ENCODE assay signal across 10 cellular contexts in the genomic region with DNA sequence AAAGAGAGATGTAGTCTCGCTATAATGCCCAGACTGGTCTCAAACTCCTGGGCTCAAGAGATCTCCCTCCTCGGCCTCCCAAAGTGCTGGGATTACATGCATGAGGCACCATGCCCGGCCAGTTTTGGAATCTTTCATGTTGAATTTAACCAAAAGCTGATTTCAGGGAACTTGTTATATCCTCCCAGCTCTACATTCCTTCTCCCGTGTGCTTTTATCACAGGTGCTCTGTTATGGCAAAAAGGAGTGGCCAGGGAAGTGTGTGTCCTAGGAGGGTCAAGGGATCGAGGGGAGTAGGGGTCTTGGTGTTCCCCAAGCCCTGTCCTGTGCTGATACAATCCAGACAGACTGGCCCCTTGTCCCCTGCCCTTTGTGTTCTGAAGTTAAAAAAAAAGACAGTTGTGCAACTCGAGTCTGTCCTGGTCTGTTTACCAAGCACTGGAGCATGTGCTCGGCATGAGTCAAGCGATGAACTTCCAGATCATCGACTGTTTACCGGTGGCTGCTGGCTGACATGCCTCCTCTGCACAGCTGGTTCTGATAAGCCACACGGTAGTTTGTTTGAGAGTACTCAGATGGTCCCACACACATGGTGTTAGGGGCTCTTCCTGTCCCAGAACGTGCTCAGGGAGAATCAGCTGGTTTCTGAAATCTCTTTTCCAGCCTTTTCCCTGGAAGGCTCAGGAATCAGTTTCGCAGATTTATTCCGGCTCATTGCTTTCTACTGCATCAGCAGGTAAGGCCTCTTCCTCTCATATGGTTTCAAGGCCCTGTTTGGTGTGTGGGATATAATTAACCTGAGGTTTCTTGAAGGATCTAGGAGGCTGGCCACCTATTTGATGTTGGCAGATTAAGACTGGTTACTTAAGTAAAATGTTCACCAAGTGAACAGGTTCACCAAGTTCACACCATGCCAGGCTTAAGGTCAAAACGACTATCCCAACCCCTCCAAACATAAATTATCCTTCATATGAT. TPM values are rescaled to one million over a fixed set of nuclear protein-coding genes. Genes with fewer than 3 reads are reported as not detected.
A peak's percentile ranks its signal among the peaks of the same experiment; 100 is the strongest.
DNase-seq lines count a peak whose midpoint lies in the region; ATAC-seq and TF ChIP-seq lines count a peak whose summit lies in the region.
"Had no signal": no experiment of that assay in that cellular context is flagged by ENCODE, and none has a peak within 500 bp of the region (broad histone marks: within the 10 kb centered on the region; RNA-seq: fewer than 3 reads in every experiment).

No MANE protein-coding gene starts in this region.

- no peak overlapping the region for H3K4me3 ChIP-seq in ACC112 (ENCODE audit: low read depth, low read length)
- H3K4me3 ChIP-seq in cardiac fibroblast (replicated peaks in 1 of 2; ENCODE audit: low read depth in 2 of 2, low read length in 2 of 2), result no peak overlapping the region
- H3K4me3 ChIP-seq in lower leg skin (ENCODE audit: low read depth, poor library complexity, severe bottlenecking), result no peak overlapping the region

- H3K27ac ChIP-seq in ACC112 (ENCODE audit: low read depth, low read length), result peak overlapping the region; percentile 5; the same call in 1 of the 2 replicates

- DNase-seq in LHCN-M2 (ENCODE audit: low read depth) (peak; percentile 82), cardiac fibroblast (ENCODE audit: low read depth in 2 of 2) (peak; percentile 86 to 89), lower leg skin (ENCODE audit: low spot score in 2 of 2) (peak; percentile 89 to 92), UCSD-AML1 (lab: John Stamatoyannopoulos, UW; ENCODE audit: unreplicated experiment) (no peak), NK-92 (lab: John Stamatoyannopoulos, UW; ENCODE audit: unreplicated experiment) (no peak), nucleus accumbens (lab: John Stamatoyannopoulos, UW) (no peak)
- DNase-seq: DMS79 treated with DMSO at 0.1 percent for 48 hours; stimulated activated CD4-positive, alpha-beta T cell treated with anti-CD3 and anti-CD28 coated beads, Interleukin-12 subunit alpha, Interleukin-12 subunit beta, amount 100 ng/mL, for 4 hours had no signal

- H3K4me1 ChIP-seq in ACC112 (ENCODE audit: control insufficient read depth, insufficient read depth, low read length, unreplicated experiment), result peaks cover 12% of the 10 kb centered on the region

- H2AFZ ChIP-seq in ACC112 (ENCODE audit: low read length, unreplicated experiment), result no peak overlapping the region

- no peaks in the 10 kb centered on the region; the same call in 1 of the 2 replicates for H3K36me3 ChIP-seq in ACC112 (ENCODE audit: insufficient read depth, low read length)

- no peaks in the 10 kb centered on the region for H3K79me2 ChIP-seq in ACC112 (ENCODE audit: control insufficient read depth, insufficient read depth, low read length, unreplicated experiment)

- TF ChIP-seq CTCF in cardiac fibroblast (IDR thresholded peaks at IDR 0.05; ENCODE audit: low read depth, low read length), result no peak
- peak in 1 of 3 donors; percentile 62 for TF ChIP-seq CTCF in lower leg skin (IDR thresholded peaks at IDR 0.05)

- no peak for ATAC-seq in GM18858 (IDR thresholded peaks at IDR 0.05; ENCODE audit: unreplicated experiment)

- WGBS in lower leg skin, 2 donors, result 51 to 61% methylated on average over 14 to 15 of the region's 15 CpGs

- TF ChIP-seq POLR2A in lower leg skin (IDR thresholded peaks at IDR 0.05), result no peak

- no peaks in the 10 kb centered on the region for H3K27me3 ChIP-seq in ACC112 (ENCODE audit: insufficient read depth, low read length)

- intact Hi-C loops in lower leg skin (cut with DNase I; ENCODE audit: low total_unique reads), result no loop called here

RNA-seq across cellular contexts. Expression of gene NAA20, which starts 52.6 kb away (rescaled TPM):
- total RNA-seq in LHCN-M2 (2014; rRNA removed) (39.1 and 59.8 TPM in 2 replicates), lower leg skin (10 to 100 TPM; 27.2 to 38.4 (median 33.1) TPM)
- polyA plus RNA-seq in LHCN-M2 (2012), result 56.3 TPM

Comparison
In these comparisons a context has a peak if more than half of its experiments do, and no peak if none do; other contexts are left out.
1. DNase-seq: peak in LHCN-M2 (single experiment), cardiac fibroblast (2 of 2) and lower leg skin (2 of 2); none in UCSD-AML1 (single experiment), NK-92 (single experiment) and nucleus accumbens (0 of 56).